In genomic region chr6:34425498-34426410, GRCh38 we compare ENCODE assay signal across 1 cellular context.
A peak's percentile ranks its signal among the peaks of the same experiment; 100 is the strongest.
TF ChIP-seq lines count a peak whose summit lies in the region.

RPS10 (minus strand) TSS chr6:34426069; CDS start chr6:34425221, 848 bp downstream.

TF ChIP-seq in SK-N-SH, 30 proteins besides CTCF, POLR2A, EP300 and RAD21 (continued from another document):
- no peak for TF ChIP-seq ZBTB33 (IDR thresholded peaks at IDR 0.05; ENCODE audit: borderline replicate concordance, low read depth)
- TF ChIP-seq REST (IDR thresholded peaks at IDR 0.05; ENCODE audit: low read depth, low read length): peak; percentile 35; the same call in 1 of the 2 replicates
- TF ChIP-seq NRF1 (IDR thresholded peaks at IDR 0.05; ENCODE audit: low read depth, low read length): peak; percentile 66
- peak; percentile 77 for TF ChIP-seq MXI1 (IDR thresholded peaks at IDR 0.05; ENCODE audit: low read depth, low read length)
- TF ChIP-seq FOXJ3 (CRISPR knock-in tag; IDR thresholded peaks at IDR 0.05): no peak
- TF ChIP-seq RFX5 (IDR thresholded peaks at IDR 0.05; ENCODE audit: low read length): no peak
- TF ChIP-seq MAX (IDR thresholded peaks at IDR 0.05; ENCODE audit: low read depth): no peak; the same call in 1 of the 2 replicates
- TF ChIP-seq GABPA (IDR thresholded peaks at IDR 0.05; ENCODE audit: low read depth): peak; percentile 67
- TF ChIP-seq JUND (IDR thresholded peaks at IDR 0.05): no peak
- no peak; the same call in 1 of the 2 replicates for TF ChIP-seq RCOR1 (IDR thresholded peaks at IDR 0.05; ENCODE audit: low read length)
- TF ChIP-seq CHD2 (IDR thresholded peaks at IDR 0.05; ENCODE audit: low read length, partially characterized antibody): no peak
- no peak for TF ChIP-seq GATA2 (CRISPR knock-in tag; IDR thresholded peaks at IDR 0.05)
- no peak for TF ChIP-seq IRF3 (IDR thresholded peaks at IDR 0.05; ENCODE audit: low read depth, low read length)
- peak; percentile 97 for TF ChIP-seq POLR2AphosphoS5 (IDR thresholded peaks at IDR 0.05; ENCODE audit: low read depth, low read length)
- TF ChIP-seq SMC3 (IDR thresholded peaks at IDR 0.05; ENCODE audit: low read depth, low read length): no peak
- TF ChIP-seq MEF2A (IDR thresholded peaks at IDR 0.05; ENCODE audit: borderline replicate concordance, low read depth): no peak
- TF ChIP-seq FOXM1 (IDR thresholded peaks at IDR 0.05; ENCODE audit: low read depth): no peak
- 0 out of 2 replicates have a peak, but pooled peaks have one; percentile 29 for TF ChIP-seq YY1 (IDR thresholded peaks at IDR 0.05; ENCODE audit: low read depth)
- TF ChIP-seq SIN3A (IDR thresholded peaks at IDR 0.05; ENCODE audit: borderline replicate concordance, low read depth, low read length): peak; percentile 67; the same call in 1 of the 2 replicates
- no peak for TF ChIP-seq PBX3 (IDR thresholded peaks at IDR 0.05)
- no peak for TF ChIP-seq USF1 (IDR thresholded peaks at IDR 0.05; ENCODE audit: borderline replicate concordance, low read depth)
- no peak for TF ChIP-seq RXRA (IDR thresholded peaks at IDR 0.05; ENCODE audit: borderline replicate concordance, low read depth)
- TF ChIP-seq TAF1 (IDR thresholded peaks at IDR 0.05; ENCODE audit: borderline replicate concordance, low read depth, low read length): peak; percentile 98
- TF ChIP-seq ELF1 (IDR thresholded peaks at IDR 0.05): peak; percentile 91
- TF ChIP-seq TEAD4 (IDR thresholded peaks at IDR 0.05; ENCODE audit: borderline replicate concordance, insufficient read depth): no peak
- TF ChIP-seq USF2 (IDR thresholded peaks at IDR 0.05; ENCODE audit: borderline replicate concordance, low read depth, low read length): no peak
- TF ChIP-seq TCF12 (IDR thresholded peaks at IDR 0.05): no peak
- TF ChIP-seq EZH2phosphoT487 (IDR thresholded peaks at IDR 0.05; ENCODE audit: borderline replicate concordance, low read depth): no peak
- no peak for TF ChIP-seq NFIC (IDR thresholded peaks at IDR 0.05; ENCODE audit: borderline replicate concordance)
